In the genomic region with DNA sequence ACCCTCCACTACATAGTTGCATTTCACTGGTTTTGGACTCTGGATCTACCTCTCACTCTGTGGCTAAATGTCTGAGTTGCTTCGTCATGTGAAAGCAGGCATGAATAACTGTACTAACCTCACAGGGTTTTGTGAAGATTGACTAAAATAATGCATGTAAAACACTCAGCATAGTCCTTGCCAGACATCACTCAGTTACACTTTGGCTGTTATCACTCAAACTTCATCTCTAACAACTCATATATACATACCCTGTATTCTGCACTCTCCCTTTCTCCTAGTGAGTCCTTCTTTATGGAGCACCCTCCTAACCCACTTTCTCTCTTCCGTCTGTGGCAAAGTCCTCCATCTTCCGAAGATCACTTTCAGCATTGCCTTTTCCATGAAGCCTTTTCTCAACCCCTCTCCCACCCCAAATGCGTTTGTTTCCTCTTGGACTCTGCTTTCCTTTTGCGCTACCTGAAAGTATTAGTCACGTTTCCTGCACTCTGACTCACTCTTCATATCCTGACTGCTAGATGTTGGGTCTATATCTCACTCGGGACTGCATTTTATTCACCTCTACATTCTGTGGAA, we compare ENCODE assay signal across 9 cellular contexts.
DNase-seq lines count a peak whose midpoint lies in the region; ATAC-seq and TF ChIP-seq lines count a peak whose summit lies in the region.
"Had no signal": no experiment of that assay in that cellular context is flagged by ENCODE, and none has a peak within 500 bp of the region (broad histone marks: within the 10 kb centered on the region; RNA-seq: fewer than 3 reads in every experiment).

No MANE protein-coding gene starts in this region.

- no peak overlapping the region for H3K9ac ChIP-seq in neuronal stem cell (ENCODE audit: low read depth, low read length, poor library complexity)

- H3K9me3 ChIP-seq in neuronal stem cell (replicated peaks in 1 of 2; ENCODE audit: control insufficient read depth in 2 of 2, insufficient read depth in 1 of 2, low read depth in 1 of 2, low read length in 2 of 2) = peaks cover 2 to 6% of the 10 kb centered on the region in 2 donors

- no peak overlapping the region for H3K27ac ChIP-seq in neuronal stem cell (replicated peaks; ENCODE audit: low read length)
- H3K27ac ChIP-seq: SK-N-MC had no signal

- H3K36me3 ChIP-seq in neuronal stem cell (replicated peaks in 1 of 2; ENCODE audit: control insufficient read depth in 2 of 2, insufficient read depth in 2 of 2, low read length in 2 of 2) = peaks cover 0 to 8% of the 10 kb centered on the region in 2 donors

- no peak overlapping the region for H3K4ac ChIP-seq in neuronal stem cell (ENCODE audit: low read length)

- H2AFZ ChIP-seq in neuronal stem cell (ENCODE audit: low read length) = no peak overlapping the region

- ATAC-seq in GM18861 (IDR thresholded peaks at IDR 0.05; ENCODE audit: unreplicated experiment) = peak; percentile 40
- peak; percentile 59 for ATAC-seq in HG02642 (IDR thresholded peaks at IDR 0.05; ENCODE audit: poor library complexity, unreplicated experiment)
- ATAC-seq in left colon = no peak

- H4K8ac ChIP-seq in neuronal stem cell (ENCODE audit: low read depth, low read length) = no peak overlapping the region

- no peak overlapping the region for H3K14ac ChIP-seq in neuronal stem cell (ENCODE audit: low read length)

- no peaks in the 10 kb centered on the region for H3K79me1 ChIP-seq in neuronal stem cell (ENCODE audit: low read depth, low read length)

- no peak overlapping the region for H3K23ac ChIP-seq in neuronal stem cell (ENCODE audit: low read depth, low read length, poor library complexity)

- WGBS in neuronal stem cell (ENCODE audit: extremely low coverage in 2 of 2, insufficient read length in 2 of 2, insufficient replicate concordance in 1 of 2), 2 donors = no CpG with 5 or more reads among the region's 7 CpGs

- H4K91ac ChIP-seq in neuronal stem cell (ENCODE audit: low read depth, low read length, poor library complexity) = no peak overlapping the region

- no peak overlapping the region for H2BK5ac ChIP-seq in neuronal stem cell (ENCODE audit: low read length)

- no peak overlapping the region for H2AK5ac ChIP-seq in neuronal stem cell (ENCODE audit: low read depth, low read length)

- no peak overlapping the region for H3K4me2 ChIP-seq in neuronal stem cell (ENCODE audit: insufficient read depth, low read length, poor library complexity, severe bottlenecking)

- H3K4me1 ChIP-seq in neuronal stem cell (ENCODE audit: control insufficient read depth in 2 of 2, insufficient read depth in 1 of 2, low read depth in 1 of 2, low read length in 2 of 2) = no peaks in the 10 kb centered on the region

- H3K4me3 ChIP-seq in fibroblast of the aortic adventitia (ENCODE audit: low read depth, low read length) (no peak overlapping the region), neuronal stem cell (ENCODE audit: low read length in 2 of 2) (no peak overlapping the region)
- H3K4me3 ChIP-seq: SK-N-MC had no signal

- TF ChIP-seq CTCF in fibroblast of the aortic adventitia (IDR thresholded peaks at IDR 0.05; ENCODE audit: insufficient read depth, low read length) = no peak

- no peak overlapping the region for H2BK12ac ChIP-seq in neuronal stem cell (ENCODE audit: low read length)

- H2BK15ac ChIP-seq in neuronal stem cell (ENCODE audit: low read length) = no peak overlapping the region

- no peaks in the 10 kb centered on the region for H3K27me3 ChIP-seq in neuronal stem cell (ENCODE audit: control insufficient read depth in 3 of 3, insufficient read depth in 3 of 3, low read depth in 1 of 3, low read length in 3 of 3)

- peak; percentile 72 for DNase-seq in RPMI7951 (ENCODE audit: low read depth)
- peak; percentile 50 for DNase-seq in fibroblast of the aortic adventitia (ENCODE audit: low read depth)
- DNase-seq in COR-L47 (lab: John Stamatoyannopoulos, UW) = no peak
- DNase-seq in left colon = no peak
- DNase-seq in neuronal stem cell (ENCODE audit: low spot score) = no peak
- DNase-seq in NCI-H2171 treated with DMSO at 0.1 percent for 48 hours (lab: John Stamatoyannopoulos, UW) = no peak

- no peak overlapping the region for H3K18ac ChIP-seq in neuronal stem cell (ENCODE audit: low read length)

- no peak overlapping the region for H2BK120ac ChIP-seq in neuronal stem cell (ENCODE audit: low read depth, low read length)

- intact Hi-C loops in left colon (cut with DNase I, micrococcal nuclease) = no loop called here

Comparison
In these comparisons a context has a peak if more than half of its experiments do, and no peak if none do; other contexts are left out.
1. DNase-seq: peak in RPMI7951 (single experiment) and fibroblast of the aortic adventitia (single experiment); none in COR-L47 (single experiment), left colon (0 of 2), neuronal stem cell (single experiment) and NCI-H2171 treated with DMSO at 0.1 percent for 48 hours (single experiment).